Comparison of ENCODE assay signal across 14 cellular contexts in genomic region chr4:41613362-41613761, GRCh38.
A peak's percentile ranks its signal among the peaks of the same experiment; 100 is the strongest.
DNase-seq lines count a peak whose midpoint lies in the region; ATAC-seq, FAIRE-seq and TF ChIP-seq lines count a peak whose summit lies in the region.
"Had no signal": no experiment of that assay in that cellular context is flagged by ENCODE, and none has a peak within 500 bp of the region (broad histone marks: within the 10 kb centered on the region; RNA-seq: fewer than 3 reads in every experiment).

No MANE protein-coding gene starts in this region.

- peak overlapping the region; percentile 25 for H3K56ac ChIP-seq in mesendoderm (ENCODE audit: low read length)

- intact Hi-C loops in dorsolateral prefrontal cortex (cut with DNase I) = loop anchor here (2.0 to 5.0 kb wide), 4 partner anchors 106 to 253 kb away; no protein-coding TSS in a partner anchor

- no peaks in the 10 kb centered on the region for H3K36me3 ChIP-seq in H7 (replicated peaks; ENCODE audit: control insufficient read depth, insufficient read depth, low read length)
- H3K36me3 ChIP-seq in mesendoderm (ENCODE audit: control insufficient read depth, insufficient read depth, low read length) = no peaks in the 10 kb centered on the region

- H3K27ac ChIP-seq in dorsolateral prefrontal cortex (peak overlapping the region in 54 of 59 donors; percentile 12 to 91 (median 80)), mesendoderm (ENCODE audit: low read depth, low read length) (no peak overlapping the region), substantia nigra (ENCODE audit: low read depth, low read length, poor library complexity, severe bottlenecking) (peak overlapping the region; percentile 32)

- no peak overlapping the region for H2BK5ac ChIP-seq in mesendoderm (ENCODE audit: low read length)

- H3K79me2 ChIP-seq in mesendoderm (ENCODE audit: control insufficient read depth, insufficient read depth, low read length) = no peaks in the 10 kb centered on the region

- peak overlapping the region; percentile 85 for H2BK15ac ChIP-seq in mesendoderm (replicated peaks; ENCODE audit: low read depth)

- no peak overlapping the region for H3K4me2 ChIP-seq in mesendoderm (ENCODE audit: low read length)

- H2AK5ac ChIP-seq in mesendoderm (ENCODE audit: low read length) = no peak overlapping the region

- H3K27me3 ChIP-seq in H7 (ENCODE audit: control insufficient read depth, insufficient read depth, low read length) (peaks cover 11% of the 10 kb centered on the region; the same call in 1 of the 2 replicates), dorsolateral prefrontal cortex (no peaks in the 10 kb centered on the region), mesendoderm (ENCODE audit: insufficient read depth, low read length, poor library complexity) (peaks cover 4% of the 10 kb centered on the region)

- H3K18ac ChIP-seq in mesendoderm (ENCODE audit: low read length) = peak overlapping the region; percentile 12

- ATAC-seq in GM21576 (IDR thresholded peaks at IDR 0.05; ENCODE audit: unreplicated experiment) = no peak
- ATAC-seq: stimulated activated naive CD8-positive, alpha-beta T cell treated with anti-CD3 and anti-CD28 coated beads, Interleukin-15, Interleukin-2, amounts not matched to agents 100 U/mL and 50 U/mL, for 24 hours had no signal

- no peak overlapping the region for H3K4me3 ChIP-seq in H7 (ENCODE audit: insufficient read depth, low read depth, low read length)
- H3K4me3 ChIP-seq in dorsolateral prefrontal cortex = peak overlapping the region; percentile 7 to 61 (median 40)
- no peak overlapping the region for H3K4me3 ChIP-seq in mesendoderm (ENCODE audit: low read length)
- H3K4me3 ChIP-seq: mucosa of descending colon had no signal

- H3K4me1 ChIP-seq in mesendoderm (ENCODE audit: control insufficient read depth, low read depth, low read length) = peaks cover 11% of the 10 kb centered on the region

- no peak for FAIRE-seq in RCC 7860 (lab: Jason Lieb, UNC)
- FAIRE-seq: colon had no signal

- H2BK120ac ChIP-seq in mesendoderm (ENCODE audit: low read depth, low read length) = no peak overlapping the region

- H3K9ac ChIP-seq in mesendoderm (ENCODE audit: low read length) = no peak overlapping the region

- H4K5ac ChIP-seq in mesendoderm (ENCODE audit: low read length) = no peak overlapping the region

- WGBS in mesendoderm (ENCODE audit: extremely low coverage, insufficient coverage, low lambda C conversion rate) = no CpG with 5 or more reads among the region's 14 CpGs

- no peak overlapping the region for H3K4ac ChIP-seq in mesendoderm (ENCODE audit: low read depth, low read length)

- TF ChIP-seq CTCF in dorsolateral prefrontal cortex (IDR thresholded peaks at IDR 0.05 in 54 of 56, conservative IDR thresholded peaks at IDR 0.05 in 2 of 56; ENCODE audit: low read depth in 1 of 56, partially characterized antibody in 56 of 56) = no peak

- DNase-seq in H7 = peak; percentile 20
- peak in 3 of 10 donors; percentile 23 to 45 (median 38) for DNase-seq in dorsolateral prefrontal cortex
- peak; percentile 55 for DNase-seq in mesendoderm
- DNase-seq in substantia nigra (lab: John Stamatoyannopoulos, UW) = peak in 6 of 49 donors; percentile 10 to 46 (median 16)
- no peak for DNase-seq in RCC 7860 (ENCODE audit: low spot score)
- DNase-seq in stimulated activated CD4-positive, alpha-beta T cell treated with anti-CD3 and anti-CD28 coated beads, Interleukin-2, amount 100 ng/mL, for 24 hours = no peak
- no peak for DNase-seq in hepatic stellate cell (ENCODE audit: low spot score)
- DNase-seq: activated CD4-positive, alpha-beta T cell treated with anti-CD3 and anti-CD28 coated beads for 1 hour; activated effector memory CD4-positive, alpha-beta T cell treated with anti-CD3 and anti-CD28 coated beads, Interleukin-2, amount 50 U/mL, for 16 hours; COR-L47; mucosa of descending colon; stimulated activated naive CD8-positive, alpha-beta T cell treated with anti-CD3 and anti-CD28 coated beads, Interleukin-15, Interleukin-2, amounts not matched to agents 100 U/mL and 50 U/mL, for 24 hours had no signal

- H3K79me1 ChIP-seq in mesendoderm (ENCODE audit: low read length) = no peaks in the 10 kb centered on the region

- H3K23ac ChIP-seq in mesendoderm (ENCODE audit: low read length) = no peak overlapping the region

- no peak overlapping the region for H4K8ac ChIP-seq in mesendoderm (ENCODE audit: low read depth, low read length)

Comparison
In these comparisons a context has a peak if more than half of its experiments do, and no peak if none do; other contexts are left out.
1. DNase-seq: peak in H7 (single experiment) and mesendoderm (single experiment); none in RCC 7860 (single experiment), stimulated activated CD4-positive, alpha-beta T cell treated with anti-CD3 and anti-CD28 coated beads, Interleukin-2, amount 100 ng/mL, for 24 hours (0 of 2) and hepatic stellate cell (single experiment).
2. H3K4me3 ChIP-seq: peak in dorsolateral prefrontal cortex (59 of 59); none in H7 (single experiment) and mesendoderm (single experiment).